ENCODE assay signal across 10 cellular contexts in genomic region chr20:50959543-50960126, GRCh38. TPM values are rescaled to one million over a fixed set of nuclear protein-coding genes. Genes with fewer than 3 reads are reported as not detected.
A peak's percentile ranks its signal among the peaks of the same experiment; 100 is the strongest.
DNase-seq lines count a peak whose midpoint lies in the region; ATAC-seq, FAIRE-seq and TF ChIP-seq lines count a peak whose summit lies in the region.
"Had no signal": no experiment of that assay in that cellular context is flagged by ENCODE, and none has a peak within 500 bp of the region (broad histone marks: within the 10 kb centered on the region; RNA-seq: fewer than 3 reads in every experiment).

No MANE protein-coding gene starts in this region.

- peak overlapping the region; percentile 97; the same call in 2 of the 3 replicates for H3K27ac ChIP-seq in K562 (ENCODE audit: extremely low read depth, low read depth, low read length)

- no peaks in the 10 kb centered on the region for H3K9me3 Mint-ChIP-seq in activated naive CD4-positive, alpha-beta T cell treated with anti-CD3 and anti-CD28 coated beads, Interleukin-2, amount 10 ng/mL, durations not matched to agents 7 days and 5 days
- H3K9me3 Mint-ChIP-seq in memory B cell, result no peaks in the 10 kb centered on the region
- no peaks in the 10 kb centered on the region for H3K9me3 Mint-ChIP-seq in type B pancreatic cell

- no TSS peak for BruUV-seq in K562 (replicated peaks; lab: Mats Ljungman, UMichigan)

- TF ChIP-seq CTCF in K562 (IDR thresholded peaks at IDR 0.05 in 2 of 3, conservative IDR thresholded peaks at IDR 0.05 in 1 of 3; ENCODE audit: insufficient read depth in 2 of 3, low read depth in 1 of 3, low read length in 3 of 3), result no peak
- TF ChIP-seq CTCF in type B pancreatic cell (conservative IDR thresholded peaks at IDR 0.05), result no peak

- no peak overlapping the region for H3K27ac Mint-ChIP-seq in activated naive CD4-positive, alpha-beta T cell treated with anti-CD3 and anti-CD28 coated beads, Interleukin-2, amount 10 ng/mL, durations not matched to agents 7 days and 5 days
- H3K27ac Mint-ChIP-seq in memory B cell, result peak overlapping the region; percentile 100
- H3K27ac Mint-ChIP-seq in type B pancreatic cell, result peak overlapping the region; percentile 99

- ATAC-seq in K562 (no peak; the same call in 2 of the 3 replicates), memory B cell (ENCODE audit: low read depth) (no peak), HG02642 (IDR thresholded peaks at IDR 0.05; ENCODE audit: poor library complexity, unreplicated experiment) (no peak)

- peak overlapping the region; percentile 93 for H3K4me2 ChIP-seq in K562 (ENCODE audit: insufficient read depth, low read length)

- H3K4me3 Mint-ChIP-seq in activated naive CD4-positive, alpha-beta T cell treated with anti-CD3 and anti-CD28 coated beads, Interleukin-2, amount 10 ng/mL, durations not matched to agents 7 days and 5 days, result peak overlapping the region; percentile 99
- H3K4me3 Mint-ChIP-seq in memory B cell, result peak overlapping the region; percentile 91
- H3K4me3 Mint-ChIP-seq in type B pancreatic cell, result peak overlapping the region; percentile 96

- H3K4me1 Mint-ChIP-seq in activated naive CD4-positive, alpha-beta T cell treated with anti-CD3 and anti-CD28 coated beads, Interleukin-2, amount 10 ng/mL, durations not matched to agents 7 days and 5 days, result peaks cover 54% of the 10 kb centered on the region
- peaks cover 14% of the 10 kb centered on the region for H3K4me1 Mint-ChIP-seq in memory B cell
- H3K4me1 Mint-ChIP-seq in type B pancreatic cell (ENCODE audit: unreplicated experiment), result peaks cover 20% of the 10 kb centered on the region

- no peak for TF ChIP-seq POLR2A in K562 (conservative IDR thresholded peaks at IDR 0.05)

- H3K4me3 ChIP-seq in K562, result peak overlapping the region; percentile 74

- H3K36me3 ChIP-seq in K562 (ENCODE audit: control insufficient read depth, insufficient read depth, low read length), result peaks cover 40% of the 10 kb centered on the region

- H2AFZ ChIP-seq in K562 (ENCODE audit: low read depth, low read length), result no peak overlapping the region

- in situ Hi-C loops in K562 (cut with MboI), result no loop called here

- H3K9me1 ChIP-seq in K562 (ENCODE audit: control insufficient read depth, insufficient read depth, low read length), result peaks cover 8% of the 10 kb centered on the region

- H3K27me3 ChIP-seq in K562 (ENCODE audit: control insufficient read depth in 2 of 2, insufficient read depth in 2 of 2, low read length in 2 of 2), result peaks cover 0 to 2% of the 10 kb centered on the region in 2 experiments; a peak in 2 of 5 replicates

- peak overlapping the region; percentile 95 to 96 for H3K9ac ChIP-seq in K562 (ENCODE audit: insufficient read depth in 1 of 2, low read depth in 2 of 2, low read length in 2 of 2)

- peaks cover 29% of the 10 kb centered on the region for H3K36me3 Mint-ChIP-seq in activated naive CD4-positive, alpha-beta T cell treated with anti-CD3 and anti-CD28 coated beads, Interleukin-2, amount 10 ng/mL, durations not matched to agents 7 days and 5 days
- H3K36me3 Mint-ChIP-seq in memory B cell, result peaks cover 12% of the 10 kb centered on the region
- H3K36me3 Mint-ChIP-seq in type B pancreatic cell, result peaks cover 7% of the 10 kb centered on the region

- TF ChIP-seq EP300 in K562 (IDR thresholded peaks at IDR 0.05; ENCODE audit: low read length), result no peak

- no peaks in the 10 kb centered on the region for H3K27me3 Mint-ChIP-seq in activated naive CD4-positive, alpha-beta T cell treated with anti-CD3 and anti-CD28 coated beads, Interleukin-2, amount 10 ng/mL, durations not matched to agents 7 days and 5 days
- no peaks in the 10 kb centered on the region for H3K27me3 Mint-ChIP-seq in memory B cell
- H3K27me3 Mint-ChIP-seq in type B pancreatic cell, result peaks cover under 1% of the 10 kb centered on the region

- DNase-seq in activated naive CD4-positive, alpha-beta T cell treated with anti-CD3 and anti-CD28 coated beads, Interleukin-2, amount 10 ng/mL, durations not matched to agents 7 days and 5 days, result no peak
- no peak for DNase-seq in activated naive CD4-positive, alpha-beta T cell (lab: John Stamatoyannopoulos, UW)
- no peak for DNase-seq in K562 (ENCODE audit: extremely low read depth in 1 of 4, low spot score in 3 of 4)
- no peak for DNase-seq in memory B cell (ENCODE audit: low spot score in 2 of 2)
- DNase-seq in type B pancreatic cell (ENCODE audit: extremely low spot score, unreplicated experiment), result no peak
- DNase-seq in NCI-H82 (lab: John Stamatoyannopoulos, UW), result no peak
- DNase-seq in middle frontal gyrus (ENCODE audit: extremely low spot score, low spot score), result no peak
- DNase-seq: DMS 273 treated with DMSO at 0.1 percent for 48 hours; stimulated activated CD4-positive, alpha-beta T cell treated with anti-CD3 and anti-CD28 coated beads, Interleukin-4, amount 100 ng/mL, for 24 hours had no signal

- TF ChIP-seq RAD21 in K562 (CRISPR knock-in tag; conservative IDR thresholded peaks at IDR 0.05 in 1 of 2, IDR thresholded peaks at IDR 0.05 in 1 of 2), result no peak

- peaks cover 12 to 19% of the 10 kb centered on the region in 2 experiments; a peak in 4 of 5 replicates for H3K4me1 ChIP-seq in K562 (replicated peaks in 1 of 2; ENCODE audit: control insufficient read depth in 2 of 2, insufficient read depth in 2 of 2, low read length in 2 of 2)

- POLR2A ChIA-PET in K562 (lab: Yijun Ruan, JAX), result interaction anchor here (0.7 kb wide), 1 partner anchor 139 kb away, joined by 3 read pairs; no protein-coding TSS in a partner anchor

- peaks cover 20% of the 10 kb centered on the region for H4K20me1 ChIP-seq in K562 (replicated peaks; ENCODE audit: control insufficient read depth, insufficient read depth, low read length)

- no peaks in the 10 kb centered on the region for H3K9me3 ChIP-seq in K562 (replicated peaks; ENCODE audit: control insufficient read depth, insufficient read depth, low read depth, low read length)

- CTCF ChIA-PET in activated naive CD4-positive, alpha-beta T cell treated with anti-CD3 and anti-CD28 coated beads, Interleukin-2, amount 10 ng/mL, durations not matched to agents 7 days and 5 days (lab: Charles Lee), result interaction anchor here (1.2 kb wide), 1 partner anchor 165 kb away, joined by 3 read pairs; the partner anchor contains the start of gene BCAS4
- CTCF ChIA-PET in K562 (lab: Yijun Ruan, JAX; ENCODE audit: low intra/inter-chr PET ratio), result no interaction called here

- intact Hi-C loops in K562 (cut with micrococcal nuclease), result no loop called here

- WGBS in K562 (ENCODE audit: insufficient coverage, low coverage, missing lambda C conversion rate), result 34% methylated on average over 17 of the region's 25 CpGs

- H3K79me2 ChIP-seq in K562 (ENCODE audit: control insufficient read depth, insufficient read depth, low read length), result peaks cover 62% of the 10 kb centered on the region

- no peak for FAIRE-seq in K562 (lab: Jason Lieb, UNC)

RNA-seq across cellular contexts. Expression of gene MOCS3, which starts 1.0 kb away (rescaled TPM):
- total RNA-seq in K562 (2011; cell fraction: chromatin; rRNA removed; ENCODE audit: low replicate concordance), result 5.6 and 8.5 TPM in 2 replicates
- 13.2 and 15.8 TPM in 2 replicates for total RNA-seq in K562 (2011; cell fraction: nucleolus; rRNA removed)
- total RNA-seq in K562 (2011; cell fraction: nucleoplasm; rRNA removed), result 10.8 and 11.0 TPM in 2 replicates
- total RNA-seq in K562 (2014; rRNA removed) (5.1 and 6.5 TPM in 2 replicates), K562 (2014; rRNA removed; fragmentation: Illumina TruSeq; extraction: Trizol) (4.4 TPM in 2 replicates), K562 (2015; rRNA removed; fragmentation: Illumina TruSeq; extraction: Trizol) (4.6 and 4.7 TPM in 2 replicates), K562 (2021) (5.6 and 6.2 TPM in 2 replicates), type B pancreatic cell (ENCODE audit: low replicate concordance) (7.4 and 8.2 TPM in 2 replicates)
- polyA plus RNA-seq in K562 (2011; rRNA removed) (2.6 and 2.9 TPM in 2 replicates), K562 (2014; fragmentation: Illumina TruSeq; extraction: Trizol) (2.8 and 3.3 TPM in 2 replicates), K562 (2014; fragmentation: Nextera tagmentation; extraction: Ambion mirVana) (1 to 10 TPM in 1 of 2 experiments, under 1 TPM in 1; 0.70 to 1.0 TPM), K562 (2014; rRNA removed) (2.9 and 3.1 TPM in 2 replicates)
- polyA plus RNA-seq in K562 (2011; cell fraction: cytosol; rRNA removed), result 3.1 and 8.1 TPM in 2 replicates
- 1.6 and 2.1 TPM in 2 replicates for polyA plus RNA-seq in K562 (2011; cell fraction: nucleus; rRNA removed)
- polyA plus RNA-seq in K562 (2012), result 2.8 and 4.0 TPM in 2 replicates
- polyA minus RNA-seq in K562 (2011; rRNA and poly(A)+ RNA removed), result 5.1 and 6.5 TPM in 2 replicates
- 3.4 and 5.0 TPM in 2 replicates for polyA minus RNA-seq in K562 (2011; cell fraction: cytosol; rRNA and poly(A)+ RNA removed)
- 6.1 and 7.7 TPM in 2 replicates for polyA minus RNA-seq in K562 (2011; cell fraction: nucleus; rRNA and poly(A)+ RNA removed)

RNA-seq across cellular contexts. Expression of gene DPM1, which starts 1.3 kb away (rescaled TPM):
- 27.3 and 28.7 TPM in 2 replicates for total RNA-seq in K562 (2011; cell fraction: chromatin; rRNA removed; ENCODE audit: low replicate concordance)
- 26.3 and 26.7 TPM in 2 replicates for total RNA-seq in K562 (2011; cell fraction: nucleolus; rRNA removed)
- 21.8 and 29.6 TPM in 2 replicates for total RNA-seq in K562 (2011; cell fraction: nucleoplasm; rRNA removed)
- 83.7 and 105 TPM in 2 replicates for total RNA-seq in K562 (2014; rRNA removed)
- total RNA-seq in K562 (2014; rRNA removed; fragmentation: Illumina TruSeq; extraction: Trizol), result 163 and 167 TPM in 2 replicates
- total RNA-seq in K562 (2015; rRNA removed; fragmentation: Illumina TruSeq; extraction: Trizol), result 123 and 133 TPM in 2 replicates
- 75.2 and 81.4 TPM in 2 replicates for total RNA-seq in K562 (2021)
- polyA plus RNA-seq in K562 (2011; rRNA removed), result 70.3 and 109 TPM in 2 replicates
- polyA plus RNA-seq in K562 (2011; cell fraction: cytosol; rRNA removed), result 27.3 and 58.0 TPM in 2 replicates
- polyA plus RNA-seq in K562 (2011; cell fraction: nucleus; rRNA removed), result 23.6 and 46.5 TPM in 2 replicates
- polyA plus RNA-seq in K562 (2012), result 60.2 and 99.7 TPM in 2 replicates
- 131 and 153 TPM in 2 replicates for polyA plus RNA-seq in K562 (2014; fragmentation: Illumina TruSeq; extraction: Trizol)
- 100 to 1,000 TPM; 185 to 190 TPM for polyA plus RNA-seq in K562 (2014; fragmentation: Nextera tagmentation; extraction: Ambion mirVana)
- 163 and 186 TPM in 2 replicates for polyA plus RNA-seq in K562 (2014; rRNA removed)
- polyA minus RNA-seq in K562 (2011; rRNA and poly(A)+ RNA removed), result 43.3 and 44.4 TPM in 2 replicates
- polyA minus RNA-seq in K562 (2011; cell fraction: cytosol; rRNA and poly(A)+ RNA removed), result 27.7 and 46.1 TPM in 2 replicates
- 19.8 and 20.9 TPM in 2 replicates for polyA minus RNA-seq in K562 (2011; cell fraction: nucleus; rRNA and poly(A)+ RNA removed)
- total RNA-seq in type B pancreatic cell (ENCODE audit: low replicate concordance), result 36.2 and 40.8 TPM in 2 replicates

RNA-seq across cellular contexts. Expression of gene ADNP, which starts 28.4 kb away (rescaled TPM):
- total RNA-seq in K562 (2011; cell fraction: chromatin; rRNA removed; ENCODE audit: low replicate concordance), result 37.0 and 96.7 TPM in 2 replicates
- total RNA-seq in K562 (2011; cell fraction: nucleolus; rRNA removed), result 22.0 and 32.6 TPM in 2 replicates
- total RNA-seq in K562 (2011; cell fraction: nucleoplasm; rRNA removed), result 53.4 and 65.7 TPM in 2 replicates
- total RNA-seq in K562 (2014; rRNA removed), result 17.8 and 18.7 TPM in 2 replicates
- total RNA-seq in K562 (2014; rRNA removed; fragmentation: Illumina TruSeq; extraction: Trizol), result 24.5 and 26.1 TPM in 2 replicates
- total RNA-seq in K562 (2015; rRNA removed; fragmentation: Illumina TruSeq; extraction: Trizol), result 20.7 and 25.0 TPM in 2 replicates
- 52.2 and 59.9 TPM in 2 replicates for total RNA-seq in K562 (2021)
- polyA plus RNA-seq in K562 (2011; rRNA removed), result 19.4 and 22.9 TPM in 2 replicates
- 8.7 and 15.8 TPM in 2 replicates for polyA plus RNA-seq in K562 (2011; cell fraction: cytosol; rRNA removed)
- polyA plus RNA-seq in K562 (2011; cell fraction: nucleus; rRNA removed), result 28.0 and 40.0 TPM in 2 replicates
- polyA plus RNA-seq in K562 (2012), result 37.3 and 38.0 TPM in 2 replicates
- polyA plus RNA-seq in K562 (2014; fragmentation: Illumina TruSeq; extraction: Trizol), result 50.7 and 52.0 TPM in 2 replicates
- polyA plus RNA-seq in K562 (2014; fragmentation: Nextera tagmentation; extraction: Ambion mirVana), result 10 to 100 TPM; 25.3 to 40.0 TPM
- 20.9 and 26.0 TPM in 2 replicates for polyA plus RNA-seq in K562 (2014; rRNA removed)
- 60.3 and 74.4 TPM in 2 replicates for polyA minus RNA-seq in K562 (2011; rRNA and poly(A)+ RNA removed)
- 38.7 and 40.3 TPM in 2 replicates for polyA minus RNA-seq in K562 (2011; cell fraction: cytosol; rRNA and poly(A)+ RNA removed)
- polyA minus RNA-seq in K562 (2011; cell fraction: nucleus; rRNA and poly(A)+ RNA removed), result 14.8 and 28.8 TPM in 2 replicates
- 81.7 and 103 TPM in 2 replicates for total RNA-seq in type B pancreatic cell (ENCODE audit: low replicate concordance)
